In genomic region chr7:76509931-76510877, GRCh38 we compare ENCODE assay signal across 9 cellular contexts. TPM values are rescaled to one million over a fixed set of nuclear protein-coding genes. Genes with fewer than 3 reads are reported as not detected.
DNase-seq lines count a peak whose midpoint lies in the region; ATAC-seq and TF ChIP-seq lines count a peak whose summit lies in the region.
"Had no signal": no experiment of that assay in that cellular context is flagged by ENCODE, and none has a peak within 500 bp of the region (broad histone marks: within the 10 kb centered on the region; RNA-seq: fewer than 3 reads in every experiment).

Gene UPK3B, plus strand, starts transcription at chr7:76510552. Its CDS starts 101 bp downstream, at chr7:76510653.

- H3K36me3 Mint-ChIP-seq in Calu3 (ENCODE audit: insufficient read depth, unreplicated experiment) = peaks cover 23% of the 10 kb centered on the region

- WGBS in mesodermal cell (ENCODE audit: insufficient coverage in 2 of 2), 2 experiments = 55 to 56% methylated on average over 11 to 13 of the region's 20 CpGs

- H3K4me3 Mint-ChIP-seq in Calu3 (ENCODE audit: low read depth, unreplicated experiment) = no peak within 1 kb of the TSS

- no peaks in the 10 kb centered on the region for H3K27me3 ChIP-seq in H7 (ENCODE audit: control insufficient read depth, insufficient read depth, low read length)
- H3K27me3 ChIP-seq: MG63 had no signal

- CTCF ChIA-PET in Calu3 (lab: Charles Lee) = no interaction called here

- no peaks in the 10 kb centered on the region for H3K4me1 Mint-ChIP-seq in Calu3 (ENCODE audit: low read depth, unreplicated experiment)

- ATAC-seq in HG02642 (IDR thresholded peaks at IDR 0.05; ENCODE audit: poor library complexity, unreplicated experiment) = no peak

- no peaks in the 10 kb centered on the region for H3K9me3 Mint-ChIP-seq in Calu3 (ENCODE audit: low read depth, unreplicated experiment)

- BruUV-seq in Calu3 (replicated peaks; lab: Mats Ljungman, UMichigan) = no TSS peak

- peak within 1 kb of the TSS; percentile 36 for H3K27ac ChIP-seq in mesodermal cell (ENCODE audit: low read depth, low read length, severe bottlenecking)

- H3K4me3 ChIP-seq in H7 (ENCODE audit: insufficient read depth, low read depth, low read length) (no peak within 1 kb of the TSS), mesodermal cell (ENCODE audit: extremely low read depth, insufficient read depth, low read length, poor library complexity, severe bottlenecking) (no peak within 1 kb of the TSS)
- H3K4me3 ChIP-seq: MG63 had no signal

- H3K36me3 ChIP-seq in H7 (replicated peaks; ENCODE audit: control insufficient read depth, insufficient read depth, low read length) (peaks cover 1% of the 10 kb centered on the region; the same call in 1 of the 2 replicates), mesodermal cell (ENCODE audit: control insufficient read depth, insufficient read depth, low read length) (peaks cover 8% of the 10 kb centered on the region)
- H3K36me3 ChIP-seq: MG63 had no signal

- DNase-seq in Calu3 (peak; percentile 63), H7 (peak; percentile 93), astrocyte of the hippocampus (ENCODE audit: low read depth, low spot score) (peak; percentile 38), DMS79 treated with DMSO at 0.1 percent for 48 hours (lab: John Stamatoyannopoulos, UW) (no peak), medulla oblongata (ENCODE audit: extremely low spot score) (no peak), NCI-H1930 (lab: John Stamatoyannopoulos, UW) (no peak)
- DNase-seq: MG63 had no signal

- no peaks in the 10 kb centered on the region for H3K27me3 Mint-ChIP-seq in Calu3 (ENCODE audit: unreplicated experiment)

- H3K9me3 ChIP-seq in mesodermal cell (ENCODE audit: control insufficient read depth, low read length) = no peaks in the 10 kb centered on the region
- H3K9me3 ChIP-seq: MG63 had no signal

- H3K27ac Mint-ChIP-seq in Calu3 (ENCODE audit: unreplicated experiment) = no peak within 1 kb of the TSS

- TF ChIP-seq CTCF in Calu3 (IDR thresholded peaks at IDR 0.05; ENCODE audit: unreplicated experiment) = no peak

- peaks cover 8% of the 10 kb centered on the region for H3K4me1 ChIP-seq in mesodermal cell (ENCODE audit: control insufficient read depth, insufficient read depth, low read length, poor library complexity, severe bottlenecking)

- intact Hi-C loops in Calu3 (cut with micrococcal nuclease; ENCODE audit: unreplicated experiment) = no loop called here

RNA-seq across cellular contexts. Expression of gene UPK3B, which starts in this region (rescaled TPM):
- total RNA-seq in Calu3 (2022) = 6.0 and 14.6 TPM in 2 replicates
- 0.07 TPM in 1 of 2 replicates, not detected in the other for total RNA-seq in H7 (2014; rRNA removed; shearing (Covaris generic))
- polyA plus RNA-seq in mesodermal cell (2013, experiment 1 of 2) = not detected
- polyA plus RNA-seq in mesodermal cell (2013, experiment 2 of 2) = not detected

Comparison
In these comparisons a context has a peak if more than half of its experiments do, and no peak if none do; other contexts are left out.
1. Peak in DNase-seq in H7; RNA of the gene not detected or under 1 TPM.
2. DNase-seq: peak in Calu3 (single experiment) and astrocyte of the hippocampus (single experiment); none in DMS79 treated with DMSO at 0.1 percent for 48 hours (single experiment), medulla oblongata (single experiment) and NCI-H1930 (0 of 2).